In the genomic region with DNA sequence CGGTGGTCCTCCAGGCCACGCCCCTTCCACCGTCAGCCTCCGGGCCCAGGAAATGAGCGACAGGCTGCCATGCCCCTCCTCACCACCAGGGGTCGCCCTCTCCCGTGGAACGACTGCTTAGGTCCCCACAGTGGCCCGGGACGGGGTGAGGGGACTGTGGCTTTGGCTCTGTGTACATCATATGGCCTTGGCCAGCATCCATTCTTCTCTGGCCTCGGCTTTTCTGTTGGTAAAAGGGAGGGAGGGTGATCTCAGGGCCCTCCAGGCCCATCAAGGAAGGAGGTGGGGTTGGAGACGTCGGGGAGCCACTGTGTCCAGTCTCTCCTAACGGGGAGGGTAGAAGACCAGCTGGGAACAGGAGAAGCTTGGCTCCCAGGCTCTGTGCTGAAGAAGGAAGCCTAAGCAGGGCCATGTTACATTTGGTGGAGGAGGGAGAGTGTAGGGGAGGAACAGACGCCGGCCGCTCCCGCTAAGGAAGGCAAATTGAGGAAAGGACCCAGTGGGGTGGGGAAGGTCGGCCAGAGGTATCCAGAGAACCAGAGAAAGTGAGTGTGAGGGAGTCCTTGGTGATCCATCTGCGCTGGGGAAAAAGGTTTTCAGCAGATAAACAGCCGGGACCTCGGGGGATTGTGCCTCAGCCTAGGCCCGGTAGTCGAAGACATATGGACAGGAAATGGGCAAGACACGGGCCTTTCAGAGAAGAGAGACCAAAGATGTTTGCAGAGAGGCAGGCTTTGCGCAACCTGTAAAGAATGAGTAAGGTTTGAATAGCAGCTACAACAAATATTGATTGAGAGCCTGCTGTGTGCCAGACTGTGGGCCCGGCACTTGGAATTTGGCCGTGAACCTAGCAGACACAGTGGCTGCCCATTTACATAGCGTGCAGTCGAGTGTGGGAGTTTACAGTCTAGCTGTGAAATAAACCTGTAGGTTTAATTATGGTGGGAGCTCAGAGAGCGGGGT, we compare ENCODE assay signal across 8 cellular contexts. TPM values are rescaled to one million over a fixed set of nuclear protein-coding genes. Genes with fewer than 3 reads are reported as not detected.
A peak's percentile ranks its signal among the peaks of the same experiment; 100 is the strongest.
DNase-seq lines count a peak whose midpoint lies in the region; ATAC-seq and TF ChIP-seq lines count a peak whose summit lies in the region.

No MANE protein-coding gene starts in this region.

- peak overlapping the region; percentile 86 to 87 for H3K27ac ChIP-seq in left lung

- peak; percentile 75 for ATAC-seq in GM18873 (IDR thresholded peaks at IDR 0.05; ENCODE audit: low FRiP score, unreplicated experiment)
- ATAC-seq in HG03280 (IDR thresholded peaks at IDR 0.05; ENCODE audit: unreplicated experiment): peak; percentile 56
- peak; percentile 87 for ATAC-seq in left lung

- DNase-seq in AG08396 (ENCODE audit: low spot score) (peak; percentile 89), NCI-H345 (lab: John Stamatoyannopoulos, UW) (peak; percentile 78), choroid plexus epithelial cell (ENCODE audit: low read depth) (peak; percentile 72), left lung (peak; percentile 91 to 97)
- peak; percentile 83 to 91 for DNase-seq in activated CD4-positive, alpha-beta T cell treated with anti-CD3 and anti-CD28 coated beads for 4 hours
- DNase-seq in stimulated activated CD4-positive, alpha-beta T cell treated with anti-CD3 and anti-CD28 coated beads, Interleukin-4, amount 100 ng/mL, for 24 hours: peak; percentile 94

- H3K4me3 ChIP-seq in choroid plexus epithelial cell (ENCODE audit: low read depth, low read length) (peak overlapping the region; percentile 24), left lung (peak overlapping the region in 1 of 2 donors; percentile 0)

- intact Hi-C loops in left lung (cut with DNase I): loop anchor here in 1 of 2 donors (2.0 kb wide), 1 partner anchor 132 kb away; no protein-coding TSS in a partner anchor

- H3K27me3 ChIP-seq in left lung: no peaks in the 10 kb centered on the region

- TF ChIP-seq CTCF in choroid plexus epithelial cell (conservative IDR thresholded peaks at IDR 0.05; ENCODE audit: low read depth, low read length) (peak; percentile 100), left lung (IDR thresholded peaks at IDR 0.05) (peak; percentile 100)

- peaks cover 21 to 44% of the 10 kb centered on the region in 2 donors for H3K4me1 ChIP-seq in left lung

- H3K36me3 ChIP-seq in left lung: no peaks in the 10 kb centered on the region

- H3K9me3 ChIP-seq in left lung: no peaks in the 10 kb centered on the region

RNA-seq across cellular contexts. Expression of gene SH2D6, which starts 2.5 kb away (rescaled TPM):
- under 1 TPM; 0.60 to 0.90 TPM for total RNA-seq in left lung

RNA-seq across cellular contexts. Expression of gene CAPG, which starts 10.9 kb away (rescaled TPM):
- total RNA-seq in left lung: 100 to 1,000 TPM; 340 to 418 TPM
